In genomic region chr7:18361756-18362155, GRCh38 we compare ENCODE assay signal across 14 cellular contexts.
A peak's percentile ranks its signal among the peaks of the same experiment; 100 is the strongest.
DNase-seq lines count a peak whose midpoint lies in the region; ATAC-seq lines count a peak whose summit lies in the region.
"Had no signal": no experiment of that assay in that cellular context is flagged by ENCODE, and none has a peak within 500 bp of the region (broad histone marks: within the 10 kb centered on the region; RNA-seq: fewer than 3 reads in every experiment).

No MANE protein-coding gene starts in this region.

- DNase-seq in Caki2 (ENCODE audit: low read depth) = peak; percentile 72
- peak; percentile 5 for DNase-seq in NCI-H1105 (lab: John Stamatoyannopoulos, UW)
- peak; percentile 49 for DNase-seq in astrocyte of the hippocampus (ENCODE audit: low read depth, low spot score)
- DNase-seq in kidney tubule cell (ENCODE audit: low spot score) = peak; percentile 86
- no peak for DNase-seq in activated CD8-positive, alpha-beta memory T cell treated with anti-CD3 and anti-CD28 coated beads for 24 hours
- no peak for DNase-seq in activated naive CD4-positive, alpha-beta T cell (lab: John Stamatoyannopoulos, UW)
- DNase-seq in COR-L47 (lab: John Stamatoyannopoulos, UW) = no peak
- DNase-seq: activated CD4-positive, alpha-beta T cell treated with anti-CD3 and anti-CD28 coated beads, Interleukin-2, amount 10 ng/mL, durations not matched to agents 7 days and 5 days; activated naive CD4-positive, alpha-beta T cell treated with anti-CD3 and anti-CD28 coated beads for 36 hours; CD4-positive, alpha-beta memory T cell; effector CD4-positive, alpha-beta T cell; NCI-H2107; stimulated activated naive CD4-positive, alpha-beta T cell had no signal

- in situ Hi-C loops in Caki2 (cut with HindIII; ENCODE audit: low pct_unique_long_range_greater_than_20kb, low sequenced_read_pairs) = no loop called here

- no peak for ATAC-seq in GM18519 (IDR thresholded peaks at IDR 0.05; ENCODE audit: low FRiP score, unreplicated experiment)

Comparison
In these comparisons a context has a peak if more than half of its experiments do, and no peak if none do; other contexts are left out.
1. DNase-seq: peak in Caki2 (single experiment), NCI-H1105 (single experiment), astrocyte of the hippocampus (single experiment) and kidney tubule cell (single experiment); none in activated CD8-positive, alpha-beta memory T cell treated with anti-CD3 and anti-CD28 coated beads for 24 hours (single experiment), activated naive CD4-positive, alpha-beta T cell (0 of 4) and COR-L47 (single experiment).